In genomic region chr11:93605638-93606037, GRCh38 we compare ENCODE assay signal across 1 cellular context.
TF ChIP-seq lines count a peak whose summit lies in the region.

No MANE protein-coding gene starts in this region.

TF ChIP-seq in GM23338, 12 proteins besides CTCF, POLR2A, EP300 and RAD21 (continued from another document):
- TF ChIP-seq REST (IDR thresholded peaks at IDR 0.05; ENCODE audit: unreplicated experiment) (no peak), POLR2AphosphoS5 (IDR thresholded peaks at IDR 0.05; ENCODE audit: low read depth) (no peak), CREB1 (CRISPR knock-in tag; IDR thresholded peaks at IDR 0.05; ENCODE audit: low read depth) (no peak), JUNB (IDR thresholded peaks at IDR 0.05; ENCODE audit: unreplicated experiment) (no peak), EZH2phosphoT487 (IDR thresholded peaks at IDR 0.05; ENCODE audit: unreplicated experiment) (no peak)
